ENCODE assay signal across 1 cellular context in genomic region chr17:65035191-65035590, GRCh38.
TF ChIP-seq lines count a peak whose summit lies in the region.

No MANE protein-coding gene starts in this region.

TF ChIP-seq in GM23338, 12 proteins besides CTCF, POLR2A, EP300 and RAD21 (continued from another document):
- TF ChIP-seq ZNF462 (CRISPR knock-in tag; IDR thresholded peaks at IDR 0.05) (no peak), CREB1 (CRISPR knock-in tag; IDR thresholded peaks at IDR 0.05; ENCODE audit: low read depth) (no peak), ZNF331 (CRISPR knock-in tag; IDR thresholded peaks at IDR 0.05; ENCODE audit: low read depth) (no peak), EZH2 (IDR thresholded peaks at IDR 0.05; ENCODE audit: low read depth, unreplicated experiment) (no peak), ZNF114 (CRISPR knock-in tag; IDR thresholded peaks at IDR 0.05) (no peak), REST (IDR thresholded peaks at IDR 0.05; ENCODE audit: unreplicated experiment) (no peak), POLR2AphosphoS5 (IDR thresholded peaks at IDR 0.05; ENCODE audit: low read depth) (no peak), NANOG (IDR thresholded peaks at IDR 0.05; ENCODE audit: borderline replicate concordance) (no peak), EZH2phosphoT487 (IDR thresholded peaks at IDR 0.05; ENCODE audit: unreplicated experiment) (no peak)
